In genomic region chr2:197184959-197185586, GRCh38 we compare ENCODE assay signal across 10 cellular contexts.
DNase-seq lines count a peak whose midpoint lies in the region; ATAC-seq and TF ChIP-seq lines count a peak whose summit lies in the region.
"Had no signal": no experiment of that assay in that cellular context is flagged by ENCODE, and none has a peak within 500 bp of the region (broad histone marks: within the 10 kb centered on the region; RNA-seq: fewer than 3 reads in every experiment).

No MANE protein-coding gene starts in this region.

- no peak for TF ChIP-seq POLR2A in uterus (IDR thresholded peaks at IDR 0.05)

- H3K36me3 Mint-ChIP-seq in activated T-cell treated with anti-CD3 and anti-CD28 coated beads, Interleukin-2, amount 50 U/mL, for 72 hours (ENCODE audit: insufficient read depth in 2 of 2): peaks cover 13 to 19% of the 10 kb centered on the region in 2 donors

- H3K4me1 Mint-ChIP-seq in activated T-cell treated with anti-CD3 and anti-CD28 coated beads, Interleukin-2, amount 50 U/mL, for 72 hours (ENCODE audit: low read depth): peaks cover 84% of the 10 kb centered on the region

- no peaks in the 10 kb centered on the region for H3K27me3 Mint-ChIP-seq in activated T-cell treated with anti-CD3 and anti-CD28 coated beads, Interleukin-2, amount 50 U/mL, for 72 hours (ENCODE audit: low read depth)

- no peak overlapping the region for H3K4me3 ChIP-seq in uterus
- H3K4me3 ChIP-seq: smooth muscle cell had no signal

- H3K27ac ChIP-seq in uterus: no peak overlapping the region

- H3K36me3 ChIP-seq in uterus: no peaks in the 10 kb centered on the region

- peak overlapping the region; percentile 81 for H3K27ac Mint-ChIP-seq in activated T-cell treated with anti-CD3 and anti-CD28 coated beads, Interleukin-2, amount 50 U/mL, for 72 hours

- peak overlapping the region in 1 of 2 donors; percentile 22 for H3K4me3 Mint-ChIP-seq in activated T-cell treated with anti-CD3 and anti-CD28 coated beads, Interleukin-2, amount 50 U/mL, for 72 hours

- no peak for DNase-seq in activated T-cell treated with anti-CD3 and anti-CD28 coated beads, Interleukin-2, amount 50 U/mL, for 72 hours
- no peak for DNase-seq in activated T-cell treated with anti-CD3 and anti-CD28 coated beads for 4 hours
- peak; percentile 51 to 96 for DNase-seq in dermis microvascular lymphatic vessel endothelial cell (ENCODE audit: low read depth in 2 of 2)
- DNase-seq in midbrain (lab: John Stamatoyannopoulos, UW): peak; percentile 36
- peak; percentile 62 to 63 for DNase-seq in uterus
- no peak for DNase-seq in inferior parietal cortex (ENCODE audit: extremely low spot score)
- DNase-seq in NOMO-1 (lab: John Stamatoyannopoulos, UW; ENCODE audit: unreplicated experiment in 2 of 2): no peak
- DNase-seq: SHP77 treated with DMSO at 0.1 percent for 48 hours had no signal

- no peaks in the 10 kb centered on the region for H3K9me3 ChIP-seq in uterus

- intact Hi-C loops in uterus (cut with DNase I; ENCODE audit: low total_unique reads): no loop called here

- H3K4me1 ChIP-seq in uterus: no peaks in the 10 kb centered on the region

- ATAC-seq in activated T-cell treated with anti-CD3 and anti-CD28 coated beads, Interleukin-2, amount 50 U/mL, for 72 hours (replicated peaks in 1 of 2): peak; percentile 80 to 83
- ATAC-seq in GM19452 (IDR thresholded peaks at IDR 0.05; ENCODE audit: unreplicated experiment): no peak

- no peak for TF ChIP-seq CTCF in uterus (IDR thresholded peaks at IDR 0.05)

- H3K27me3 ChIP-seq in uterus: no peaks in the 10 kb centered on the region

- no peaks in the 10 kb centered on the region for H3K9me3 Mint-ChIP-seq in activated T-cell treated with anti-CD3 and anti-CD28 coated beads, Interleukin-2, amount 50 U/mL, for 72 hours

Comparison
In these comparisons a context has a peak if more than half of its experiments do, and no peak if none do; other contexts are left out.
1. DNase-seq: peak in dermis microvascular lymphatic vessel endothelial cell (2 of 2), midbrain (single experiment) and uterus (2 of 2); none in activated T-cell treated with anti-CD3 and anti-CD28 coated beads, Interleukin-2, amount 50 U/mL, for 72 hours (0 of 2), activated T-cell treated with anti-CD3 and anti-CD28 coated beads for 4 hours (single experiment), inferior parietal cortex (single experiment) and NOMO-1 (0 of 2).